In the genomic region with DNA sequence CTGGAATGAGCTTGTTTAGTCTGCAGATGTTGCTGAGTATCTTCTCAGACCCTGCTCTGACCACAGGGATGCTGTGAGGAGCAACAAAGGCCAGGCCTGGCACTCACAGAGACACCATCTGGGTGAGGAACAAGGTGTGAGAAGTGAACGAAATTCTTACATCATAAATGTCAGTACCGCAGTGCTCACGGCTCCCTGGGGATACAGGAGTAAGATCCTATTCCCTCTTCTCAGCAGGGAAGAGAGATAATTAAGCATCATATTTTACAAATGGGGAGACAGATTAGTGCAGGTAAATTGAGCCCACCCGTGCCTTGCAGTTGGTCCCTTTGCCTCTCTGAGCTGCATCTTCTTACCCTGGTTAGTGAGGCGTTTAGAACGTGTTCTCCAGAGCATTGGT, we compare ENCODE assay signal across 21 cellular contexts.
"Had no signal": no experiment of that assay in that cellular context is flagged by ENCODE, and none has a peak within 500 bp of the region (broad histone marks: within the 10 kb centered on the region; RNA-seq: fewer than 3 reads in every experiment).

No MANE protein-coding gene starts in this region.

- H3K27me3 Mint-ChIP-seq: activated CD4-positive, alpha-beta T cell treated with anti-CD3 and anti-CD28 coated beads, Interleukin-2, amount 10 ng/mL, durations not matched to agents 24 days and 14 days; activated T-cell treated with anti-CD3 and anti-CD28 coated beads, Interleukin-2, amount 50 U/mL, for 24 hours had no signal

- H3K27me3 ChIP-seq: brain microvascular endothelial cell, gastrocnemius medialis, spleen, tibial artery had no signal

- H3K9me3 Mint-ChIP-seq: activated CD4-positive, alpha-beta T cell treated with anti-CD3 and anti-CD28 coated beads, Interleukin-2, amount 10 ng/mL, durations not matched to agents 24 days and 14 days; activated naive CD4-positive, alpha-beta T cell treated with anti-CD3 and anti-CD28 coated beads for 36 hours; activated T-cell treated with anti-CD3 and anti-CD28 coated beads, Interleukin-2, amount 50 U/mL, for 24 hours had no signal

- H3K4me1 ChIP-seq: gastrocnemius medialis, left ventricle myocardium inferior, spleen had no signal

- H3K36me3 ChIP-seq: brain microvascular endothelial cell, gastrocnemius medialis, left ventricle myocardium inferior, tibial artery had no signal

- H3K27ac Mint-ChIP-seq: activated CD4-positive, alpha-beta T cell treated with anti-CD3 and anti-CD28 coated beads, Interleukin-2, amount 10 ng/mL, durations not matched to agents 24 days and 14 days; activated CD8-positive, alpha-beta T cell treated with anti-CD3 and anti-CD28 coated beads, Interleukin-2, amount 10 ng/mL, durations not matched to agents 7 days and 5 days; activated naive CD4-positive, alpha-beta T cell treated with anti-CD3 and anti-CD28 coated beads for 36 hours; activated T-cell treated with anti-CD3 and anti-CD28 coated beads, Interleukin-2, amount 50 U/mL, for 24 hours; nephron had no signal

- H3K4me3 ChIP-seq: gastrocnemius medialis, left ventricle myocardium inferior, spleen, tibial artery had no signal

- H3K4me3 Mint-ChIP-seq: activated CD4-positive, alpha-beta T cell treated with anti-CD3 and anti-CD28 coated beads, Interleukin-2, amount 10 ng/mL, durations not matched to agents 24 days and 14 days; activated CD8-positive, alpha-beta T cell treated with anti-CD3 and anti-CD28 coated beads, Interleukin-2, amount 10 ng/mL, durations not matched to agents 7 days and 5 days; activated naive CD4-positive, alpha-beta T cell treated with anti-CD3 and anti-CD28 coated beads for 36 hours; activated T-cell treated with anti-CD3 and anti-CD28 coated beads, Interleukin-2, amount 50 U/mL, for 24 hours; nephron had no signal

- H3K9me3 ChIP-seq: gastrocnemius medialis, left ventricle myocardium inferior, spleen, tibial artery had no signal

- H3K27ac ChIP-seq: brain microvascular endothelial cell, gastrocnemius medialis, left ventricle myocardium inferior, spleen, tibial artery had no signal

- H3K4me1 Mint-ChIP-seq: activated CD4-positive, alpha-beta T cell treated with anti-CD3 and anti-CD28 coated beads, Interleukin-2, amount 10 ng/mL, durations not matched to agents 24 days and 14 days; nephron had no signal

- DNase-seq: activated CD4-positive, alpha-beta T cell treated with anti-CD3 and anti-CD28 coated beads, Interleukin-2, amount 10 ng/mL, durations not matched to agents 24 days and 14 days; activated CD4-positive, CD25-positive, alpha-beta regulatory T cell; activated CD8-positive, alpha-beta T cell treated with anti-CD3 and anti-CD28 coated beads, Interleukin-2, amount 10 ng/mL, durations not matched to agents 7 days and 5 days; activated naive CD4-positive, alpha-beta T cell treated with anti-CD3 and anti-CD28 coated beads for 36 hours; activated T-cell treated with anti-CD3 and anti-CD28 coated beads, Interleukin-2, amount 50 U/mL, for 24 hours; brain microvascular endothelial cell; central memory CD4-positive, alpha-beta T cell; cortex of kidney; gastrocnemius medialis; head of caudate nucleus; kidney glomerular epithelial cell; left ventricle myocardium inferior; mammary epithelial cell; midbrain; nucleus accumbens; posterior cingulate gyrus; spleen; stimulated activated naive CD4-positive, alpha-beta T cell; T1000; tibial artery had no signal
